Comparison of ENCODE assay signal across 7 cellular contexts in the genomic region with DNA sequence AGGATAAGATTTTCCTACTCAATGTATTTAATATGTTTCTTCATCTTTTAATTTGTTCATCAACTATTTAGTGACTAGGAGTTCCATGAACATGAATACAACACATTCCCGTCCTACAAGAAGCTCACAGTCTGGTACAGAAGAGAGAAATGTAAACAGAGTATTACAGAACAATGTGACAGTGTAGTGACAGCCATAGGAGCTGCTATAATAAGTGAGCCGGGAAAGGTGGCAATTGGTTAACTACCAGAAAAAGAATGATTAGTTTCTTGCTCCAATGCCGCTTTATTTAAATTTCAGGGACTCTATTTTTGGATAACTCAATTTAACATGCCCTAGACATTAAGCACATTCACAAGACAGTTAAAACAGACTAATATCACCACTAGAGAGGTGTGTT.
"Had no signal": no experiment of that assay in that cellular context is flagged by ENCODE, and none has a peak within 500 bp of the region (broad histone marks: within the 10 kb centered on the region; RNA-seq: fewer than 3 reads in every experiment).

No MANE protein-coding gene starts in this region.

- H3K9ac ChIP-seq: KMS-11 had no signal

- FAIRE-seq: HTR-8/SVneo, K562 had no signal

- H3K4me3 ChIP-seq: K562 had no signal

- ATAC-seq: K562 had no signal

- H3K27ac ChIP-seq: HL-60, KMS-11 had no signal

- H3K4me2 ChIP-seq: KMS-11 had no signal

- DNase-seq: IMR-90, KBM-7, KG1 had no signal
